In genomic region chr2:29733945-29734344, GRCh38 we compare ENCODE assay signal across 18 cellular contexts.
A peak's percentile ranks its signal among the peaks of the same experiment; 100 is the strongest.
DNase-seq lines count a peak whose midpoint lies in the region; ATAC-seq and TF ChIP-seq lines count a peak whose summit lies in the region.
"Had no signal": no experiment of that assay in that cellular context is flagged by ENCODE, and none has a peak within 500 bp of the region (broad histone marks: within the 10 kb centered on the region; RNA-seq: fewer than 3 reads in every experiment).

No MANE protein-coding gene starts in this region.

- TF ChIP-seq RAD21 in Ishikawa (IDR thresholded peaks at IDR 0.05; ENCODE audit: low read depth): no peak

- TF ChIP-seq EP300 in Ishikawa (IDR thresholded peaks at IDR 0.05; ENCODE audit: borderline replicate concordance): no peak

- TF ChIP-seq POLR2A in thyroid gland (IDR thresholded peaks at IDR 0.05) (no peak), gastrocnemius medialis (IDR thresholded peaks at IDR 0.05) (no peak)

- intact Hi-C loops in thyroid gland (cut with DNase I): no loop called here
- intact Hi-C loops in gastrocnemius medialis (cut with DNase I; ENCODE audit: low total_unique reads): no loop called here
- intact Hi-C loops in ascending aorta (cut with DNase I): no loop called here

- WGBS in thyroid gland, 2 donors: 58 to 73% methylated on average over 4 of the region's 4 CpGs

- TF ChIP-seq CTCF in thyroid gland (IDR thresholded peaks at IDR 0.05): no peak
- no peak for TF ChIP-seq CTCF in gastrocnemius medialis (IDR thresholded peaks at IDR 0.05 in 4 of 5, conservative IDR thresholded peaks at IDR 0.05 in 1 of 5)
- no peak for TF ChIP-seq CTCF in ascending aorta (IDR thresholded peaks at IDR 0.05)

- H3K4me1 ChIP-seq in thyroid gland: no peaks in the 10 kb centered on the region
- no peaks in the 10 kb centered on the region for H3K4me1 ChIP-seq in gastrocnemius medialis
- H3K4me1 ChIP-seq in ascending aorta: no peaks in the 10 kb centered on the region
- H3K4me1 ChIP-seq: SJSA1 had no signal

- H3K27me3 ChIP-seq in thyroid gland (no peaks in the 10 kb centered on the region), gastrocnemius medialis (no peaks in the 10 kb centered on the region), ascending aorta (no peaks in the 10 kb centered on the region)

- ATAC-seq in gastrocnemius medialis: no peak

- H3K27ac ChIP-seq in thyroid gland (no peak overlapping the region), gastrocnemius medialis (no peak overlapping the region), ascending aorta (no peak overlapping the region)
- H3K27ac ChIP-seq: C4-2B, PC-9, SJSA1 had no signal

- no peaks in the 10 kb centered on the region for H3K36me3 ChIP-seq in thyroid gland
- H3K36me3 ChIP-seq in gastrocnemius medialis: no peaks in the 10 kb centered on the region
- no peaks in the 10 kb centered on the region for H3K36me3 ChIP-seq in ascending aorta
- H3K36me3 ChIP-seq: SJSA1 had no signal

- in situ Hi-C loops in gastrocnemius medialis (cut with MboI; ENCODE audit: low sequenced_read_pairs in 4 of 4): no loop called here

- peak; percentile 99 for DNase-seq in DMS 273 treated with DMSO at 0.1 percent for 48 hours (lab: John Stamatoyannopoulos, UW)
- DNase-seq in NCI-H69 (lab: John Stamatoyannopoulos, UW): peak; percentile 47
- peak; percentile 10 to 15 for DNase-seq in thyroid gland
- DNase-seq in gastrocnemius medialis: no peak
- DNase-seq in ascending aorta (ENCODE audit: low spot score in 2 of 2): no peak
- DNase-seq in putamen (ENCODE audit: low spot score): no peak
- DNase-seq: Calu3, KBM-7, MM.1S, NCI-H2081, NCI-H345, NCI-H526, PC-9, Right ventricle myocardium superior, RPMI8226 had no signal

- H3K9me3 ChIP-seq in thyroid gland: no peaks in the 10 kb centered on the region
- no peaks in the 10 kb centered on the region for H3K9me3 ChIP-seq in gastrocnemius medialis
- H3K9me3 ChIP-seq in ascending aorta: no peaks in the 10 kb centered on the region
- H3K9me3 ChIP-seq: SJSA1 had no signal

- H3K4me3 ChIP-seq in thyroid gland (replicated peaks in 1 of 3) (no peak overlapping the region), gastrocnemius medialis (no peak overlapping the region), ascending aorta (no peak overlapping the region)
- H3K4me3 ChIP-seq: PC-9, SJSA1 had no signal

TF ChIP-seq in Ishikawa, 13 proteins besides CTCF, POLR2A, EP300 and RAD21:
- TF ChIP-seq CEBPB (IDR thresholded peaks at IDR 0.05): 0 out of 2 replicates have a peak, but pooled peaks have one; percentile 5
- no peak for TF ChIP-seq TAF1 (IDR thresholded peaks at IDR 0.05; ENCODE audit: low read depth)

Comparison
In these comparisons a context has a peak if more than half of its experiments do, and no peak if none do; other contexts are left out.
1. DNase-seq: peak in DMS 273 treated with DMSO at 0.1 percent for 48 hours (single experiment), NCI-H69 (single experiment) and thyroid gland (2 of 2); none in gastrocnemius medialis (0 of 2), ascending aorta (0 of 2) and putamen (single experiment).